8 cellular contexts compared by ENCODE assay signal in the genomic region with DNA sequence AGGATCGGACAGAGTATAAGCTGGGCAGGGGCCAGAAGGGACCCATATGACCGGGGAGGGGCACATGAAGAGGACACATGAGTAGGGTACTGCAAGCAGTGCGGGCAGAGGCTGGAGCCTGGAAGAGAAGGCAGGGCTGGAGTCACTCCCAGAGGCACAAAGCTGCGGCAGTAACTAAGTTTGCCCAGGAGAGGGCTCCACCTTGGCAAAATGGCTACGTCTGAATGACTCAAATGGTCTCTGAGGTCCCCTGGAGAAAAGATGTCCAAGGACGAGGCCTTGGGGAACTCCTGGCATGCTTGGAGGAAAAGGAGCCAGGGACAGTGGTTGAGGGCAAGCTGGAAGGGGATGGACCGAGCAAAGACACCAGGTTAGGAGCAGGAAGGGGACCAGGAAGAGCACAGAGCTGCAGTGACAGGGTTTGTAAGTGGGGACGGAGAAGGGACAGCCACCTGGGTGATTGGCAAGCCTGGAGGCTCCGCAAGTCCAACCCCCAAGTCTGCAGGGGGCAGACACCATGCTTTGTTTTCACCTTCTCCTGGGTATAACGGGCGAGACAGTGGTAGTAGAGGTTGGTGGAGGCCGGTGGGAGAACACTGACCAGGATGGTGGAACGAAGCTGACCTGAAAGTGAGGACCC. TPM values are rescaled to one million over a fixed set of nuclear protein-coding genes. Genes with fewer than 3 reads are reported as not detected.
A peak's percentile ranks its signal among the peaks of the same experiment; 100 is the strongest.
DNase-seq lines count a peak whose midpoint lies in the region; ATAC-seq, FAIRE-seq and TF ChIP-seq lines count a peak whose summit lies in the region.

No MANE protein-coding gene starts in this region.

- DNase-seq in A172 (ENCODE audit: low spot score) (peak; percentile 64), GM12892 (ENCODE audit: insufficient read length) (peak; percentile 76), NCI-H2107 treated with DMSO at 0.1 percent for 48 hours (lab: John Stamatoyannopoulos, UW; ENCODE audit: unreplicated experiment) (peak; percentile 55), caudate nucleus (lab: John Stamatoyannopoulos, UW) (peak in 42 of 61 donors; percentile 9 to 66 (median 30)), left kidney (ENCODE audit: low read depth, low spot score) (peak; percentile 89)
- peak in 3 of 4 experiments; percentile 12 to 35 (median 25) for DNase-seq in activated CD4-positive, CD25-positive, alpha-beta regulatory T cell (lab: John Stamatoyannopoulos, UW)
- peak; percentile 13 to 40 (median 17) for DNase-seq in stimulated activated CD4-positive, alpha-beta T cell treated with anti-CD3 and anti-CD28 coated beads, TNF-alpha, amount 100 ng/mL, for 1 hour (ENCODE audit: low read depth in 3 of 3, low spot score in 1 of 3)

- H3K27ac ChIP-seq in caudate nucleus (ENCODE audit: low read depth, low read length), result no peak overlapping the region

- no peak for TF ChIP-seq POLR2A in GM12892 (IDR thresholded peaks at IDR 0.05; ENCODE audit: low read depth, low read length)

- ATAC-seq in GM19463 (IDR thresholded peaks at IDR 0.05; ENCODE audit: unreplicated experiment), result no peak

- peak; percentile 84 for FAIRE-seq in GM12892 (lab: Jason Lieb, UNC)

RNA-seq across cellular contexts. Expression of gene LBX1, which starts 43.1 kb away (rescaled TPM):
- 1.1 and 1.2 TPM in 2 replicates for total RNA-seq in A172 (2014; rRNA removed; shearing (Covaris generic))
- polyA plus RNA-seq in GM12892 (2012; ENCODE audit: missing spikeins), result not detected

Comparison
In these comparisons a context has a peak if more than half of its experiments do, and no peak if none do; other contexts are left out.
1. DNase-seq: peak in every context shown above with its lines; median percentile 89 in left kidney; 76 in GM12892; 64 in A172; 55 in NCI-H2107 treated with DMSO at 0.1 percent for 48 hours; 30 in caudate nucleus; 25 in activated CD4-positive, CD25-positive, alpha-beta regulatory T cell; 17 in stimulated activated CD4-positive, alpha-beta T cell treated with anti-CD3 and anti-CD28 coated beads, TNF-alpha, amount 100 ng/mL, for 1 hour.